Comparison of ENCODE assay signal across 20 cellular contexts in genomic region chr13:76609643-76610042, GRCh38.
"Had no signal": no experiment of that assay in that cellular context is flagged by ENCODE, and none has a peak within 500 bp of the region (broad histone marks: within the 10 kb centered on the region; RNA-seq: fewer than 3 reads in every experiment).

No MANE protein-coding gene starts in this region.

- H3K4me1 ChIP-seq: psoas muscle had no signal

- H3K27ac ChIP-seq: heart right ventricle, left ventricle myocardium inferior, psoas muscle, skin epidermis, thoracic aorta had no signal

- H3K9me3 ChIP-seq: psoas muscle, thoracic aorta had no signal

- H3K4me1 Mint-ChIP-seq: naive thymus-derived CD4-positive, alpha-beta T cell; nephron progenitor cell; stimulated activated naive B cell treated with anti-CD40 and anti-IgM and Interleukin-4, amounts not matched to agents 10 μg/mL and 1 μg/mL and 100 μg/mL, for 72 hours; stimulated activated naive CD8-positive, alpha-beta T cell treated with anti-CD3 and anti-CD28 coated beads, Interleukin-15, amount 100 ng/mL, for 72 hours had no signal

- ATAC-seq: naive thymus-derived CD4-positive, alpha-beta T cell; psoas muscle; sciatic nerve; stimulated activated naive B cell treated with anti-CD40 and anti-IgM and Interleukin-4, amounts not matched to agents 10 μg/mL and 1 μg/mL and 100 μg/mL, for 72 hours had no signal

- H3K4me3 ChIP-seq: dorsolateral prefrontal cortex, heart right ventricle, left ventricle myocardium inferior, lung, psoas muscle, skin epidermis, thoracic aorta had no signal

- H3K27ac Mint-ChIP-seq: naive thymus-derived CD4-positive, alpha-beta T cell; nephron progenitor cell; stimulated activated naive B cell treated with anti-CD40 and anti-IgM and Interleukin-4, amounts not matched to agents 10 μg/mL and 1 μg/mL and 100 μg/mL, for 72 hours; stimulated activated naive CD8-positive, alpha-beta T cell treated with anti-CD3 and anti-CD28 coated beads, Interleukin-15, amount 100 ng/mL, for 72 hours had no signal

- H3K27me3 ChIP-seq: dorsolateral prefrontal cortex, heart right ventricle had no signal

- H3K4me3 Mint-ChIP-seq: naive thymus-derived CD4-positive, alpha-beta T cell; nephron progenitor cell; stimulated activated naive B cell treated with anti-CD40 and anti-IgM and Interleukin-4, amounts not matched to agents 10 μg/mL and 1 μg/mL and 100 μg/mL, for 72 hours; stimulated activated naive CD8-positive, alpha-beta T cell treated with anti-CD3 and anti-CD28 coated beads, Interleukin-15, amount 100 ng/mL, for 72 hours had no signal

- H3K9me3 Mint-ChIP-seq: stimulated activated naive B cell treated with anti-CD40 and anti-IgM and Interleukin-4, amounts not matched to agents 10 μg/mL and 1 μg/mL and 100 μg/mL, for 72 hours had no signal

- H3K36me3 Mint-ChIP-seq: naive thymus-derived CD4-positive, alpha-beta T cell; stimulated activated naive B cell treated with anti-CD40 and anti-IgM and Interleukin-4, amounts not matched to agents 10 μg/mL and 1 μg/mL and 100 μg/mL, for 72 hours had no signal

- DNase-seq: cortex of kidney; effector CD8-positive, alpha-beta T cell; heart right ventricle; islet precursor cell; left ventricle myocardium inferior; mesenchymal stem cell; midbrain; naive thymus-derived CD4-positive, alpha-beta T cell; nephron progenitor cell; psoas muscle; stimulated activated CD4-positive, alpha-beta T cell treated with anti-CD3 and anti-CD28 coated beads, Interleukin-2, amount 100 ng/mL, for 24 hours; stimulated activated CD4-positive, alpha-beta T cell treated with anti-CD3 and anti-CD28 coated beads, Interleukin-4, amount 100 ng/mL, for 4 hours; stimulated activated naive B cell treated with anti-CD40 and anti-IgM and Interleukin-4, amounts not matched to agents 10 μg/mL and 1 μg/mL and 100 μg/mL, for 72 hours; stimulated activated naive CD8-positive, alpha-beta T cell treated with anti-CD3 and anti-CD28 coated beads, Interleukin-15, amount 100 ng/mL, for 72 hours; trophoblast cell had no signal

- H3K27me3 Mint-ChIP-seq: stimulated activated naive B cell treated with anti-CD40 and anti-IgM and Interleukin-4, amounts not matched to agents 10 μg/mL and 1 μg/mL and 100 μg/mL, for 72 hours; stimulated activated naive CD8-positive, alpha-beta T cell treated with anti-CD3 and anti-CD28 coated beads, Interleukin-15, amount 100 ng/mL, for 72 hours had no signal

- H3K36me3 ChIP-seq: heart right ventricle, left ventricle myocardium inferior, thoracic aorta had no signal
